In the genomic region with DNA sequence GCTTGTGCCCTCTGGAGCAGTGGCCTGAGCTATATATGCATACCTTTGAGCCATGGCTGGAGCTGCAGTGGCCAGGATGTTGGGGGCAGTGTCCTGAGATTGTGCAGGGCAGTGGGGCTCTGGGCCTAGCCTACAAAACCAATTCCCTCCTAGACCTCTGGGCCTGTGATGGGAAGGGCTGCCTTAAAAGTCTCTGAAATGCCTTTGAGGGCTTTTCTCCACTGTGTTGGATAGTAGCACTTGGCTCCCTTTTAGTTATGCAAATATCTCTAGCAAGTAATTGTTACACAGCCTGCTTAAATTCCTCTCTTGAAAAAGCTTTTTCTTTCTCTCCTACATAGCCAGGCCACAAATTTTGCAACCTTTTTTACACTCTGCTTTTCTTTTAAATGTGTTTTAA, we compare ENCODE assay signal across 2 cellular contexts.
TF ChIP-seq lines count a peak whose summit lies in the region.

No MANE protein-coding gene starts in this region.

TF ChIP-seq in GM23338, 12 proteins besides CTCF, POLR2A, EP300 and RAD21 (continued from another document):
- no peak for TF ChIP-seq REST (IDR thresholded peaks at IDR 0.05; ENCODE audit: unreplicated experiment)
- no peak for TF ChIP-seq CREB1 (CRISPR knock-in tag; IDR thresholded peaks at IDR 0.05; ENCODE audit: low read depth)
- TF ChIP-seq, protein P1, sequence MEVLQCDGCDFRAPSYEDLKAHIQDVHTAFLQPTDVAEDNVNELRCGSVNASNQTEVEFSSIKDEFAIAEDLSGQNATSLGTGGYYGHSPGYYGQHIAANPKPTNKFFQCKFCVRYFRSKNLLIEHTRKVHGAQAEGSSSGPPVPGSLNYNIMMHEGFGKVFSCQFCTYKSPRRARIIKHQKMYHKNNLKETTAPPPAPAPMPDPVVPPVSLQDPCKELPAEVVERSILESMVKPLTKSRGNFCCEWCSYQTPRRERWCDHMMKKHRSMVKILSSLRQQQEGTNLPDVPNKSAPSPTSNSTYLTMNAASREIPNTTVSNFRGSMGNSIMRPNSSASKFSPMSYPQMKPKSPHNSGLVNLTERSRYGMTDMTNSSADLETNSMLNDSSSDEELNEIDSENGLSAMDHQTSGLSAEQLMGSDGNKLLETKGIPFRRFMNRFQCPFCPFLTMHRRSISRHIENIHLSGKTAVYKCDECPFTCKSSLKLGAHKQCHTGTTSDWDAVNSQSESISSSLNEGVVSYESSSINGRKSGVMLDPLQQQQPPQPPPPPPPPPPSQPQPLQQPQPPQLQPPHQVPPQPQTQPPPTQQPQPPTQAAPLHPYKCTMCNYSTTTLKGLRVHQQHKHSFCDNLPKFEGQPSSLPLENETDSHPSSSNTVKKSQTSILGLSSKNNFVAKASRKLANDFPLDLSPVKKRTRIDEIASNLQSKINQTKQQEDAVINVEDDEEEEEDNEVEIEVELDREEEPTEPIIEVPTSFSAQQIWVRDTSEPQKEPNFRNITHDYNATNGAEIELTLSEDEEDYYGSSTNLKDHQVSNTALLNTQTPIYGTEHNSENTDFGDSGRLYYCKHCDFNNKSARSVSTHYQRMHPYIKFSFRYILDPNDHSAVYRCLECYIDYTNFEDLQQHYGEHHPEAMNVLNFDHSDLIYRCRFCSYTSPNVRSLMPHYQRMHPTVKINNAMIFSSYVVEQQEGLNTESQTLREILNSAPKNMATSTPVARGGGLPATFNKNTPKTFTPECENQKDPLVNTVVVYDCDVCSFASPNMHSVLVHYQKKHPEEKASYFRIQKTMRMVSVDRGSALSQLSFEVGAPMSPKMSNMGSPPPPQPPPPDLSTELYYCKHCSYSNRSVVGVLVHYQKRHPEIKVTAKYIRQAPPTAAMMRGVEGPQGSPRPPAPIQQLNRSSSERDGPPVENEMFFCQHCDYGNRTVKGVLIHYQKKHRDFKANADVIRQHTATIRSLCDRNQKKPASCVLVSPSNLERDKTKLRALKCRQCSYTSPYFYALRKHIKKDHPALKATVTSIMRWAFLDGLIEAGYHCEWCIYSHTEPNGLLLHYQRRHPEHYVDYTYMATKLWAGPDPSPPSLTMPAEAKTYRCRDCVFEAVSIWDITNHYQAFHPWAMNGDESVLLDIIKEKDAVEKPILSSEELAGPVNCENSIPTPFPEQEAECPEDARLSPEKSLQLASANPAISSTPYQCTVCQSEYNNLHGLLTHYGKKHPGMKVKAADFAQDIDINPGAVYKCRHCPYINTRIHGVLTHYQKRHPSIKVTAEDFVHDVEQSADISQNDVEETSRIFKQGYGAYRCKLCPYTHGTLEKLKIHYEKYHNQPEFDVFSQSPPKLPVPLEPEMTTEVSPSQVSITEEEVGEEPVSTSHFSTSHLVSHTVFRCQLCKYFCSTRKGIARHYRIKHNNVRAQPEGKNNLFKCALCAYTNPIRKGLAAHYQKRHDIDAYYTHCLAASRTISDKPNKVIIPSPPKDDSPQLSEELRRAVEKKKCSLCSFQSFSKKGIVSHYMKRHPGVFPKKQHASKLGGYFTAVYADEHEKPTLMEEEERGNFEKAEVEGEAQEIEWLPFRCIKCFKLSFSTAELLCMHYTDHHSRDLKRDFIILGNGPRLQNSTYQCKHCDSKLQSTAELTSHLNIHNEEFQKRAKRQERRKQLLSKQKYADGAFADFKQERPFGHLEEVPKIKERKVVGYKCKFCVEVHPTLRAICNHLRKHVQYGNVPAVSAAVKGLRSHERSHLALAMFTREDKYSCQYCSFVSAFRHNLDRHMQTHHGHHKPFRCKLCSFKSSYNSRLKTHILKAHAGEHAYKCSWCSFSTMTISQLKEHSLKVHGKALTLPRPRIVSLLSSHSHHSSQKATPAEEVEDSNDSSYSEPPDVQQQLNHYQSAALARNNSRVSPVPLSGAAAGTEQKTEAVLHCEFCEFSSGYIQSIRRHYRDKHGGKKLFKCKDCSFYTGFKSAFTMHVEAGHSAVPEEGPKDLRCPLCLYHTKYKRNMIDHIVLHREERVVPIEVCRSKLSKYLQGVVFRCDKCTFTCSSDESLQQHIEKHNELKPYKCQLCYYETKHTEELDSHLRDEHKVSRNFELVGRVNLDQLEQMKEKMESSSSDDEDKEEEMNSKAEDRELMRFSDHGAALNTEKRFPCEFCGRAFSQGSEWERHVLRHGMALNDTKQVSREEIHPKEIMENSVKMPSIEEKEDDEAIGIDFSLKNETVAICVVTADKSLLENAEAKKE (CRISPR knock-in tag; IDR thresholded peaks at IDR 0.05), result no peak
- no peak for TF ChIP-seq EZH2phosphoT487 (IDR thresholded peaks at IDR 0.05; ENCODE audit: unreplicated experiment)
- no peak for TF ChIP-seq JUNB (IDR thresholded peaks at IDR 0.05; ENCODE audit: unreplicated experiment)
- TF ChIP-seq, protein P2, sequence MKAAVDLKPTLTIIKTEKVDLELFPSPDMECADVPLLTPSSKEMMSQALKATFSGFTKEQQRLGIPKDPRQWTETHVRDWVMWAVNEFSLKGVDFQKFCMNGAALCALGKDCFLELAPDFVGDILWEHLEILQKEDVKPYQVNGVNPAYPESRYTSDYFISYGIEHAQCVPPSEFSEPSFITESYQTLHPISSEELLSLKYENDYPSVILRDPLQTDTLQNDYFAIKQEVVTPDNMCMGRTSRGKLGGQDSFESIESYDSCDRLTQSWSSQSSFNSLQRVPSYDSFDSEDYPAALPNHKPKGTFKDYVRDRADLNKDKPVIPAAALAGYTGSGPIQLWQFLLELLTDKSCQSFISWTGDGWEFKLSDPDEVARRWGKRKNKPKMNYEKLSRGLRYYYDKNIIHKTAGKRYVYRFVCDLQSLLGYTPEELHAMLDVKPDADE (IDR thresholded peaks at IDR 0.05), result no peak
- TF ChIP-seq POLR2AphosphoS5 (IDR thresholded peaks at IDR 0.05; ENCODE audit: low read depth), result no peak
- TF ChIP-seq EZH2 (IDR thresholded peaks at IDR 0.05; ENCODE audit: low read depth, unreplicated experiment), result no peak

TF ChIP-seq in WTC11, 78 proteins besides CTCF, POLR2A, EP300 and RAD21 (continued from another document):
- TF ChIP-seq, protein P3, sequence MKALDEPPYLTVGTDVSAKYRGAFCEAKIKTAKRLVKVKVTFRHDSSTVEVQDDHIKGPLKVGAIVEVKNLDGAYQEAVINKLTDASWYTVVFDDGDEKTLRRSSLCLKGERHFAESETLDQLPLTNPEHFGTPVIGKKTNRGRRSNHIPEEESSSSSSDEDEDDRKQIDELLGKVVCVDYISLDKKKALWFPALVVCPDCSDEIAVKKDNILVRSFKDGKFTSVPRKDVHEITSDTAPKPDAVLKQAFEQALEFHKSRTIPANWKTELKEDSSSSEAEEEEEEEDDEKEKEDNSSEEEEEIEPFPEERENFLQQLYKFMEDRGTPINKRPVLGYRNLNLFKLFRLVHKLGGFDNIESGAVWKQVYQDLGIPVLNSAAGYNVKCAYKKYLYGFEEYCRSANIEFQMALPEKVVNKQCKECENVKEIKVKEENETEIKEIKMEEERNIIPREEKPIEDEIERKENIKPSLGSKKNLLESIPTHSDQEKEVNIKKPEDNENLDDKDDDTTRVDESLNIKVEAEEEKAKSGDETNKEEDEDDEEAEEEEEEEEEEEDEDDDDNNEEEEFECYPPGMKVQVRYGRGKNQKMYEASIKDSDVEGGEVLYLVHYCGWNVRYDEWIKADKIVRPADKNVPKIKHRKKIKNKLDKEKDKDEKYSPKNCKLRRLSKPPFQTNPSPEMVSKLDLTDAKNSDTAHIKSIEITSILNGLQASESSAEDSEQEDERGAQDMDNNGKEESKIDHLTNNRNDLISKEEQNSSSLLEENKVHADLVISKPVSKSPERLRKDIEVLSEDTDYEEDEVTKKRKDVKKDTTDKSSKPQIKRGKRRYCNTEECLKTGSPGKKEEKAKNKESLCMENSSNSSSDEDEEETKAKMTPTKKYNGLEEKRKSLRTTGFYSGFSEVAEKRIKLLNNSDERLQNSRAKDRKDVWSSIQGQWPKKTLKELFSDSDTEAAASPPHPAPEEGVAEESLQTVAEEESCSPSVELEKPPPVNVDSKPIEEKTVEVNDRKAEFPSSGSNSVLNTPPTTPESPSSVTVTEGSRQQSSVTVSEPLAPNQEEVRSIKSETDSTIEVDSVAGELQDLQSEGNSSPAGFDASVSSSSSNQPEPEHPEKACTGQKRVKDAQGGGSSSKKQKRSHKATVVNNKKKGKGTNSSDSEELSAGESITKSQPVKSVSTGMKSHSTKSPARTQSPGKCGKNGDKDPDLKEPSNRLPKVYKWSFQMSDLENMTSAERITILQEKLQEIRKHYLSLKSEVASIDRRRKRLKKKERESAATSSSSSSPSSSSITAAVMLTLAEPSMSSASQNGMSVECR (CRISPR knock-in tag; IDR thresholded peaks at IDR 0.05; ENCODE audit: borderline replicate concordance), result no peak
- no peak for TF ChIP-seq NR1H2 (CRISPR knock-in tag; IDR thresholded peaks at IDR 0.05)
- no peak for TF ChIP-seq FOXJ3 (CRISPR knock-in tag; IDR thresholded peaks at IDR 0.05; ENCODE audit: borderline replicate concordance)
